ENCODE assay signal across 8 cellular contexts in genomic region chr1:234601217-234602017, GRCh38. TPM values are rescaled to one million over a fixed set of nuclear protein-coding genes. Genes with fewer than 3 reads are reported as not detected.
A peak's percentile ranks its signal among the peaks of the same experiment; 100 is the strongest.
DNase-seq lines count a peak whose midpoint lies in the region; ATAC-seq and TF ChIP-seq lines count a peak whose summit lies in the region.

No MANE protein-coding gene starts in this region.

- H3K4me3 ChIP-seq in GM08714 (ENCODE audit: low read length) (peak overlapping the region; percentile 79), MM.1S (ENCODE audit: low read length) (no peak overlapping the region), subcutaneous abdominal adipose tissue (ENCODE audit: low read depth in 1 of 5, low read length in 5 of 5) (peak overlapping the region in 2 of 5 donors; percentile 52 to 55)

- H3K27me3 ChIP-seq in MM.1S (replicated peaks; ENCODE audit: insufficient read depth, low read length) (no peaks in the 10 kb centered on the region), subcutaneous abdominal adipose tissue (ENCODE audit: control insufficient read depth in 5 of 5, insufficient read depth in 4 of 5, low read length in 5 of 5) (no peaks in the 10 kb centered on the region)

- peak overlapping the region; percentile 70 for H3K4me3 Mint-ChIP-seq in activated CD4-positive, alpha-beta memory T cell treated with anti-CD3 and anti-CD28 coated beads, Interleukin-2, amount 10 ng/mL, durations not matched to agents 7 days and 5 days
- H3K4me3 Mint-ChIP-seq in immature natural killer cell, result peak overlapping the region; percentile 82 to 93 (median 86)

- H3K36me3 Mint-ChIP-seq in activated CD4-positive, alpha-beta memory T cell treated with anti-CD3 and anti-CD28 coated beads, Interleukin-2, amount 10 ng/mL, durations not matched to agents 7 days and 5 days (ENCODE audit: low read depth), result peaks cover 37% of the 10 kb centered on the region
- peaks cover 0 to 12% (median 9%) of the 10 kb centered on the region in 3 donors for H3K36me3 Mint-ChIP-seq in immature natural killer cell

- H3K9me3 ChIP-seq in MM.1S (replicated peaks; ENCODE audit: insufficient read depth, low read length), result no peaks in the 10 kb centered on the region
- H3K9me3 ChIP-seq in subcutaneous abdominal adipose tissue (ENCODE audit: control insufficient read depth in 5 of 5, low read length in 5 of 5), result no peaks in the 10 kb centered on the region

- CTCF ChIA-PET in activated CD4-positive, alpha-beta memory T cell treated with anti-CD3 and anti-CD28 coated beads, Interleukin-2, amount 10 ng/mL, durations not matched to agents 7 days and 5 days (lab: Charles Lee), result interaction anchor here (0.6 to 3.3 kb wide), 16 partner anchors 8 to 904 kb away, joined by 3 to 18 read pairs (median 4); partner anchors contain the start of gene IRF2BP2

- H3F3A ChIP-seq in MM.1S (ENCODE audit: insufficient read depth, low read length), result peaks cover 72% of the 10 kb centered on the region

- peaks cover 65% of the 10 kb centered on the region for H3K4me1 ChIP-seq in MM.1S (ENCODE audit: low read length)
- peaks cover 10 to 77% (median 73%) of the 10 kb centered on the region in 5 donors for H3K4me1 ChIP-seq in subcutaneous abdominal adipose tissue (ENCODE audit: control insufficient read depth in 5 of 5, insufficient read depth in 5 of 5, low read length in 5 of 5)

- H3K9me3 Mint-ChIP-seq in activated CD4-positive, alpha-beta memory T cell treated with anti-CD3 and anti-CD28 coated beads, Interleukin-2, amount 10 ng/mL, durations not matched to agents 7 days and 5 days, result no peaks in the 10 kb centered on the region
- no peaks in the 10 kb centered on the region for H3K9me3 Mint-ChIP-seq in immature natural killer cell

- DNase-seq in MM.1S (no peak), immature natural killer cell (peak; percentile 39 to 51 (median 43))
- DNase-seq in activated CD4-positive, alpha-beta memory T cell treated with anti-CD3 and anti-CD28 coated beads, Interleukin-2, amount 10 ng/mL, durations not matched to agents 7 days and 5 days, result no peak
- no peak for DNase-seq in stimulated activated CD4-positive, alpha-beta T cell treated with anti-CD3 and anti-CD28 coated beads, Interleukin-4, amount 100 ng/mL, for 1 hour
- DNase-seq in stimulated activated CD8-positive, alpha-beta memory T cell treated with anti-CD3 and anti-CD28 coated beads, Interleukin-4, amount 100 ng/mL, for 48 hours, result no peak

- H2AFZ ChIP-seq in MM.1S (ENCODE audit: low read length), result no peak overlapping the region

- ATAC-seq in HG02798 (IDR thresholded peaks at IDR 0.05; ENCODE audit: poor library complexity, unreplicated experiment), result no peak

- H3K9me2 ChIP-seq in MM.1S (replicated peaks; ENCODE audit: insufficient read depth, low read length), result no peaks in the 10 kb centered on the region

- TF ChIP-seq CTCF in MM.1S (IDR thresholded peaks at IDR 0.05; ENCODE audit: low read length), result no peak

- H3K27me3 Mint-ChIP-seq in activated CD4-positive, alpha-beta memory T cell treated with anti-CD3 and anti-CD28 coated beads, Interleukin-2, amount 10 ng/mL, durations not matched to agents 7 days and 5 days, result no peaks in the 10 kb centered on the region
- H3K27me3 Mint-ChIP-seq in immature natural killer cell (ENCODE audit: low read depth in 3 of 3), result peaks cover 9 to 16% (median 12%) of the 10 kb centered on the region in 3 donors

- peaks cover 45% of the 10 kb centered on the region for H3K79me2 ChIP-seq in MM.1S (ENCODE audit: low read length)

- H4K20me1 ChIP-seq in MM.1S (ENCODE audit: insufficient read depth, low read length), result peaks cover 9% of the 10 kb centered on the region; the same call in 1 of the 2 replicates

- H3K9ac ChIP-seq in MM.1S (ENCODE audit: low read length), result peak overlapping the region; percentile 81; the same call in 1 of the 2 replicates
- peak overlapping the region in 4 of 5 donors; percentile 17 to 93 (median 60) for H3K9ac ChIP-seq in subcutaneous abdominal adipose tissue (ENCODE audit: low read length in 5 of 5)

- H3K36me3 ChIP-seq in MM.1S (replicated peaks; ENCODE audit: insufficient read depth, low read length), result peaks cover 1% of the 10 kb centered on the region
- peaks cover 0 to 12% (median 2%) of the 10 kb centered on the region in 5 donors for H3K36me3 ChIP-seq in subcutaneous abdominal adipose tissue (ENCODE audit: control insufficient read depth in 5 of 5, insufficient read depth in 5 of 5, low read length in 5 of 5)

- H3K27ac Mint-ChIP-seq in activated CD4-positive, alpha-beta memory T cell treated with anti-CD3 and anti-CD28 coated beads, Interleukin-2, amount 10 ng/mL, durations not matched to agents 7 days and 5 days, result peak overlapping the region; percentile 94
- H3K27ac Mint-ChIP-seq in immature natural killer cell, result peak overlapping the region; percentile 90 to 98 (median 96)

- H3K4me1 Mint-ChIP-seq in activated CD4-positive, alpha-beta memory T cell treated with anti-CD3 and anti-CD28 coated beads, Interleukin-2, amount 10 ng/mL, durations not matched to agents 7 days and 5 days, result peaks cover 65% of the 10 kb centered on the region
- H3K4me1 Mint-ChIP-seq in immature natural killer cell, result peaks cover 68 to 76% of the 10 kb centered on the region in 2 donors

- H3K27ac ChIP-seq in MM.1S (ENCODE audit: low read length), result peak overlapping the region; percentile 94; the same call in 1 of the 2 replicates
- peak overlapping the region; percentile 99 for H3K27ac ChIP-seq in subcutaneous abdominal adipose tissue (ENCODE audit: low read depth, low read length)

- peak overlapping the region; percentile 73 for H3K4me2 ChIP-seq in MM.1S (ENCODE audit: low read depth, low read length)

- POLR2A ChIA-PET in activated CD4-positive, alpha-beta memory T cell treated with anti-CD3 and anti-CD28 coated beads, Interleukin-2, amount 10 ng/mL, durations not matched to agents 7 days and 5 days (lab: Charles Lee), result interaction anchor here (0.7 to 6.8 kb wide), 22 partner anchors 10 to 559 kb away, joined by 3 to 152 read pairs (median 6); partner anchors contain the start of genes COA6, IRF2BP2, RBM34 and TARBP1

RNA-seq across cellular contexts. Expression of gene IRF2BP2, which starts 8.6 kb away (rescaled TPM):
- total RNA-seq in activated CD4-positive, alpha-beta memory T cell treated with anti-CD3 and anti-CD28 coated beads, Interleukin-2, amount 10 ng/mL, durations not matched to agents 7 days and 5 days, result 100 to 1,000 TPM; 117 to 125 TPM
- 10 to 100 TPM; 19.1 to 28.2 (median 26.4) TPM for polyA plus RNA-seq in immature natural killer cell

Comparison
In these comparisons a context has a peak if more than half of its experiments do, and no peak if none do; other contexts are left out.
1. DNase-seq: peak in immature natural killer cell (3 of 3); none in MM.1S (single experiment), activated CD4-positive, alpha-beta memory T cell treated with anti-CD3 and anti-CD28 coated beads, Interleukin-2, amount 10 ng/mL, durations not matched to agents 7 days and 5 days (single experiment), stimulated activated CD4-positive, alpha-beta T cell treated with anti-CD3 and anti-CD28 coated beads, Interleukin-4, amount 100 ng/mL, for 1 hour (single experiment) and stimulated activated CD8-positive, alpha-beta memory T cell treated with anti-CD3 and anti-CD28 coated beads, Interleukin-4, amount 100 ng/mL, for 48 hours (single experiment).